ENCODE assay signal across 31 cellular contexts in genomic region chr18:41858761-41859555, GRCh38.
"Had no signal": no experiment of that assay in that cellular context is flagged by ENCODE, and none has a peak within 500 bp of the region (broad histone marks: within the 10 kb centered on the region; RNA-seq: fewer than 3 reads in every experiment).

No MANE protein-coding gene starts in this region.

- H3K36me3 ChIP-seq: breast epithelium, esophagus muscularis mucosa, heart left ventricle, lower lobe of right lung, neural progenitor cell, stomach, suprapubic skin, tibial artery had no signal

- ATAC-seq: activated naive CD8-positive, alpha-beta T cell treated with anti-CD3 and anti-CD28 coated beads, Interleukin-2, amount 50 U/mL, for 24 hours; activated T-helper 17 cell treated with anti-CD3 and anti-CD28 coated beads, Interleukin-2, amount 50 U/mL, for 72 hours; heart left ventricle; left lobe of liver; lower lobe of right lung; natural killer cell; psoas muscle; stimulated activated naive B cell treated with anti-CD40 and anti-IgM and Interleukin-4, amounts not matched to agents 10 μg/mL and 1 μg/mL and 100 μg/mL, for 72 hours; T-helper 17 cell had no signal

- H3K9me3 ChIP-seq: breast epithelium, esophagus muscularis mucosa, heart left ventricle, lower lobe of right lung, psoas muscle, stomach, suprapubic skin, tibial artery had no signal

- H3K27ac ChIP-seq: breast epithelium, esophagus muscularis mucosa, heart left ventricle, lower lobe of right lung, neural progenitor cell, parathyroid adenoma, psoas muscle, stomach, suprapubic skin, tibial artery had no signal

- H3K27me3 ChIP-seq: breast epithelium, esophagus muscularis mucosa, heart left ventricle, neural progenitor cell, stomach, suprapubic skin, tibial artery had no signal

- H3K4me3 ChIP-seq: breast epithelium, esophagus muscularis mucosa, heart left ventricle, lower lobe of right lung, neural progenitor cell, psoas muscle, smooth muscle cell, stomach, suprapubic skin, tibial artery had no signal

- DNase-seq: activated CD4-positive, alpha-beta memory T cell treated with anti-CD3 and anti-CD28 coated beads, Interleukin-2, amount 10 ng/mL, durations not matched to agents 7 days and 5 days; activated CD4-positive, alpha-beta T cell treated with anti-CD3 and anti-CD28 coated beads, Interleukin-2, amount 10 ng/mL, durations not matched to agents 24 days and 14 days; activated CD4-positive, CD25-positive, alpha-beta regulatory T cell treated with anti-CD3 and anti-CD28 coated beads, Interleukin-2, amount 50 U/mL, for 72 hours; activated CD8-positive, alpha-beta memory T cell treated with anti-CD3 and anti-CD28 coated beads, Interleukin-2, amount 50 U/mL, for 48 hours; activated gamma-delta T cell treated with Interleukin-2 at 50 U/mL for 16 hours; activated naive CD4-positive, alpha-beta T cell treated with anti-CD3 and anti-CD28 coated beads, Interleukin-2, amount 50 U/mL, for 16 hours; activated naive CD8-positive, alpha-beta T cell treated with anti-CD3 and anti-CD28 coated beads, Interleukin-2, amount 50 U/mL, for 24 hours; activated T-cell treated with anti-CD3 and anti-CD28 coated beads, Interleukin-2, amount 50 U/mL, for 24 hours; central memory CD4-positive, alpha-beta T cell; heart left ventricle; hypothalamus; immature natural killer cell; lower lobe of right lung; mesenchymal stem cell; natural killer cell; occipital lobe; psoas muscle; stimulated activated CD4-positive, alpha-beta T cell treated with anti-CD3 and anti-CD28 coated beads, Interleukin-1b, Interleukin-23, amount 100 ng/mL, for 48 hours; stimulated activated naive B cell treated with anti-CD40 and anti-IgM and Interleukin-4, amounts not matched to agents 10 μg/mL and 1 μg/mL and 100 μg/mL, for 72 hours; stomach; T-helper 17 cell; T1000; tibial artery had no signal
